In the genomic region with DNA sequence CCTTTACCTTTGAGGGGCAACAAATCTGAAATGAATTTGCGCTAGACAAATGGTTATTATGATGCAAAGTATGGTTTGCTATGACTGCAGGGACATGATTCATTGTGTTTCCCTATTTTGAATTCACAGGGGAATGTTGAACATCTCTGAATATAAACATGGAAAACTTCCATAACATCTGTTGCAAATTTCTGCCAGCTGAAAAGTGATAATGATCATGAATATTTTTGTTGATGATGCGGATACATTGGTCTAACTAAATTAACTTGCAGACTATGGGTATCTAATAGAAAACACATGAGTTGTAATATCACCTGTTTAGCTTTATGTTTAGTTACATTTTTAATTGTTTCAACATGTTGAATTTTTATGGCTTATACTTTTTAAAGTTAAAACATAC, we compare ENCODE assay signal across 31 cellular contexts.
"Had no signal": no experiment of that assay in that cellular context is flagged by ENCODE, and none has a peak within 500 bp of the region (broad histone marks: within the 10 kb centered on the region; RNA-seq: fewer than 3 reads in every experiment).

No MANE protein-coding gene starts in this region.

- ATAC-seq: activated CD8-positive, alpha-beta T cell treated with anti-CD3 and anti-CD28 coated beads for 36 hours; activated T-cell treated with anti-CD3 and anti-CD28 coated beads, Interleukin-2, amount 50 U/mL, for 72 hours; activated T-helper 17 cell treated with anti-CD3 and anti-CD28 coated beads, Interleukin-2, amount 50 U/mL, for 72 hours; Panc1 had no signal

- DNase-seq: activated CD4-positive, alpha-beta T cell treated with anti-CD3 and anti-CD28 coated beads for 1 hour; activated CD4-positive, alpha-beta T cell treated with anti-CD3 and anti-CD28 coated beads, Interleukin-2, amount 10 ng/mL, durations not matched to agents 24 days and 14 days; activated CD4-positive, alpha-beta T cell treated with anti-CD3 and anti-CD28 coated beads, Interleukin-2, amount 50 U/mL, for 4 hours; activated CD4-positive, CD25-positive, alpha-beta regulatory T cell; activated CD8-positive, alpha-beta T cell treated with anti-CD3 and anti-CD28 coated beads for 36 hours; activated effector memory CD4-positive, alpha-beta T cell treated with anti-CD3 and anti-CD28 coated beads, Interleukin-2, amount 50 U/mL, for 16 hours; activated naive CD4-positive, alpha-beta T cell; activated naive CD4-positive, alpha-beta T cell treated with anti-CD3 and anti-CD28 coated beads, Interleukin-2, amount 50 U/mL, for 16 hours; activated naive CD8-positive, alpha-beta T cell treated with anti-CD3 and anti-CD28 coated beads for 36 hours; activated T-cell treated with anti-CD3 and anti-CD28 coated beads, Interleukin-2, amount 50 U/mL, for 1 hour; activated T-cell treated with anti-CD3 and anti-CD28 coated beads, Interleukin-2, amount 50 U/mL, for 72 hours; amygdala; MM.1S; MV-4-11; NCI-H1092; NCI-H146; NCI-H187; NCI-H2029 treated with DMSO at 0.1 percent for 48 hours; NCI-H2107; NCI-H226; NCI-H446 treated with DMSO at 0.1 percent for 48 hours; NCI-H524 treated with DMSO at 0.1 percent for 48 hours; NK-92 treated with Interleukin-12 subunit alpha and Interleukin-12 subunit beta, amount 100 ng/mL, for 24 hours; OCI-M1; SHP77; SJCRH30; SW 1271; T1000; WERI-Rb-1 had no signal
